ENCODE assay signal across 24 cellular contexts in the genomic region with DNA sequence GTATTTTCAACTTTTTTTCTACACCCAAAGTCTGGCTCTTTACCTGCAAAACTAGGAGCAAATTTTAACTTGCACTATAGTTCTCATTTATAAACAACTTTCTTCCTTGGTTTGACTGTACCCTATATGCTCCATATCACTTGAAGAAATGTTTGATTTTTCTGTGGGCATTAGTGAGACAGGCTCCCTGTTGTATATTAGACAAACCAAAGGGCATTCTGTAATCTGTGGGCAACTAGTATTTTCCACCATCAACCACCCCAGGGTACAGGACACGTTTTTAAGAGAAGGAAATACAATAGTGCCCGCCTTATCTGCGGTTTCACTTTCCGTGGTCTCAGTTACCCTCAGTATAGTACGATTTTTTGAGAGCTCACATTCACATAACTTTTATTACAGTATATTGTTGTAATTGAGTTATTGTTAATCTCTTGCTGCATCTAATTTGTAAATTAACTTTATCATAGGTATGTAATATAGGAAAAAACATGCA.
"Had no signal": no experiment of that assay in that cellular context is flagged by ENCODE, and none has a peak within 500 bp of the region (broad histone marks: within the 10 kb centered on the region; RNA-seq: fewer than 3 reads in every experiment).

No MANE protein-coding gene starts in this region.

- H3K27me3 Mint-ChIP-seq: activated naive CD8-positive, alpha-beta T cell treated with anti-CD3 and anti-CD28 coated beads, Interleukin-2, amount 50 U/mL, for 24 hours had no signal

- H3K4me3 ChIP-seq: ascending aorta, body of pancreas, SJSA1 had no signal

- H3K9me3 Mint-ChIP-seq: activated naive CD4-positive, alpha-beta T cell treated with anti-CD3 and anti-CD28 coated beads, Interleukin-2, amount 50 U/mL, for 72 hours; activated naive CD8-positive, alpha-beta T cell treated with anti-CD3 and anti-CD28 coated beads, Interleukin-2, amount 50 U/mL, for 24 hours; activated T-cell treated with anti-CD3 and anti-CD28 coated beads, Interleukin-2, amount 50 U/mL, for 4 hours; T-helper 1 cell treated with Interleukin-12 subunit alpha and Interleukin-12 subunit beta and Interleukin-4 antibody, amounts not matched to agents 30 μg/mL and 1 μg/mL, for 36 hours; WTC11 had no signal

- H3K27ac Mint-ChIP-seq: activated naive CD4-positive, alpha-beta T cell treated with anti-CD3 and anti-CD28 coated beads, Interleukin-2, amount 50 U/mL, for 72 hours; activated naive CD8-positive, alpha-beta T cell treated with anti-CD3 and anti-CD28 coated beads, Interleukin-2, amount 50 U/mL, for 24 hours; T-helper 1 cell treated with Interleukin-12 subunit alpha and Interleukin-12 subunit beta and Interleukin-4 antibody, amounts not matched to agents 30 μg/mL and 1 μg/mL, for 36 hours; WTC11 had no signal

- ATAC-seq: activated naive CD4-positive, alpha-beta T cell treated with anti-CD3 and anti-CD28 coated beads, Interleukin-2, amount 50 U/mL, for 72 hours; activated naive CD8-positive, alpha-beta T cell treated with anti-CD3 and anti-CD28 coated beads, Interleukin-2, amount 50 U/mL, for 24 hours; activated T-cell treated with anti-CD3 and anti-CD28 coated beads, Interleukin-2, amount 50 U/mL, for 4 hours; body of pancreas; PC-3; WTC11 had no signal

- H3K36me3 Mint-ChIP-seq: WTC11 had no signal

- H3K27me3 ChIP-seq: ascending aorta, body of pancreas, SJSA1 had no signal

- DNase-seq: activated CD4-positive, alpha-beta T cell treated with anti-CD3 and anti-CD28 coated beads for 48 hours; activated CD4-positive, alpha-beta T cell treated with anti-CD3 and anti-CD28 coated beads, Interleukin-2, amount 50 U/mL, for 4 hours; activated CD4-positive, CD25-positive, alpha-beta regulatory T cell treated with anti-CD3 and anti-CD28 coated beads, Interleukin-2, amount 50 U/mL, for 72 hours; activated CD8-positive, alpha-beta memory T cell treated with anti-CD3 and anti-CD28 coated beads for 24 hours; activated effector memory CD4-positive, alpha-beta T cell treated with anti-CD3 and anti-CD28 coated beads, Interleukin-2, amount 50 U/mL, for 16 hours; activated naive CD4-positive, alpha-beta T cell treated with Interleukin-2 at 50 U/mL for 16 hours; activated naive CD8-positive, alpha-beta T cell treated with anti-CD3 and anti-CD28 coated beads, Interleukin-2, amount 50 U/mL, for 24 hours; activated T-cell treated with anti-CD3 and anti-CD28 coated beads, Interleukin-2, amount 50 U/mL, for 4 hours; amniotic stem cell; body of pancreas; central memory CD4-positive, alpha-beta T cell; MM.1S; NCI-H1092; NCI-H1417; NCI-H2029; NCI-H510A treated with DMSO at 0.1 percent for 48 hours; PC-3; SHP77 had no signal

- H3K4me3 Mint-ChIP-seq: activated naive CD8-positive, alpha-beta T cell treated with anti-CD3 and anti-CD28 coated beads, Interleukin-2, amount 50 U/mL, for 24 hours; activated T-cell treated with anti-CD3 and anti-CD28 coated beads, Interleukin-2, amount 50 U/mL, for 4 hours; T-helper 1 cell treated with Interleukin-12 subunit alpha and Interleukin-12 subunit beta and Interleukin-4 antibody, amounts not matched to agents 30 μg/mL and 1 μg/mL, for 36 hours; WTC11 had no signal

- H3K27ac ChIP-seq: ascending aorta, body of pancreas, KMS-11, SJSA1 had no signal
